In the genomic region with DNA sequence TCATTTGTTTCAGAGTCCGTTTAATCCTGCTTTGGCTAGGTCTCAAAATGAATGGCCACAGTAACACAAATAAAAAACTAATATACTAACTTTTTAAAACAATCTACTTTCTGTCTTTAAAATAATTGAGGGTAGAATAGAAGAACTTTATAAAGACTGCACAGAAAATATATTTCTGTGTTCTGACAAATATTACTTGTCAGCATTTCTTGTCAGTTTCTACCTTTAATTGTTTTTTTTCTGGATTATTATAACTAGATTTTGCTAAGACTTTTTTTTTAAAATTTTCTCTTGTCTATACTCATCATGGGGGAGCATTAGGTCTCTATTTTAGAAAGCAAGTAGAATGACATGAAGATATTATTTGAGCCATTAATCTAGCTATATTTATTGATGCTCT, we compare ENCODE assay signal across 23 cellular contexts.
"Had no signal": no experiment of that assay in that cellular context is flagged by ENCODE, and none has a peak within 500 bp of the region (broad histone marks: within the 10 kb centered on the region; RNA-seq: fewer than 3 reads in every experiment).

No MANE protein-coding gene starts in this region.

- H3K27me3 Mint-ChIP-seq: naive thymus-derived CD4-positive, alpha-beta T cell; stimulated activated naive B cell treated with anti-CD40 and anti-IgM and Interleukin-4, amounts not matched to agents 10 μg/mL and 1 μg/mL and 100 μg/mL, for 72 hours; stimulated activated naive CD8-positive, alpha-beta T cell treated with anti-CD3 and anti-CD28 coated beads, Interleukin-15, amount 100 ng/mL, for 72 hours had no signal

- DNase-seq: cortex of kidney; dorsolateral prefrontal cortex; effector CD8-positive, alpha-beta T cell; foreskin fibroblast; kidney; left cardiac atrium; left ventricle myocardium inferior; lower lobe of right lung; mesendoderm; naive thymus-derived CD4-positive, alpha-beta T cell; nephron progenitor cell; psoas muscle; retina; stimulated activated CD4-positive, alpha-beta T cell treated with anti-CD3 and anti-CD28 coated beads, Interleukin-2, amount 100 ng/mL, for 24 hours; stimulated activated CD4-positive, alpha-beta T cell treated with anti-CD3 and anti-CD28 coated beads, Interleukin-4, amount 100 ng/mL, for 4 hours; stimulated activated naive B cell treated with anti-CD40 and anti-IgM and Interleukin-4, amounts not matched to agents 10 μg/mL and 1 μg/mL and 100 μg/mL, for 72 hours; stimulated activated naive CD8-positive, alpha-beta T cell treated with anti-CD3 and anti-CD28 coated beads, Interleukin-15, amount 100 ng/mL, for 72 hours; testis; upper lobe of right lung had no signal

- H3K27me3 ChIP-seq: dorsolateral prefrontal cortex, esophagus muscularis mucosa, gastroesophageal sphincter, testis, tibial nerve, upper lobe of right lung had no signal

- H3K4me1 ChIP-seq: lower lobe of right lung, testis, tibial nerve had no signal

- ATAC-seq: gastroesophageal sphincter; left cardiac atrium; naive thymus-derived CD4-positive, alpha-beta T cell; psoas muscle; sciatic nerve; stimulated activated naive B cell treated with anti-CD40 and anti-IgM and Interleukin-4, amounts not matched to agents 10 μg/mL and 1 μg/mL and 100 μg/mL, for 72 hours; stimulated activated naive CD8-positive, alpha-beta T cell treated with anti-CD3 and anti-CD28 coated beads, Interleukin-15, amount 100 ng/mL, for 72 hours; upper lobe of right lung had no signal

- H3K4me1 Mint-ChIP-seq: nephron progenitor cell had no signal

- H3K9me3 ChIP-seq: esophagus muscularis mucosa, gastroesophageal sphincter, left ventricle myocardium inferior, lower lobe of right lung, psoas muscle, testis, tibial nerve, upper lobe of right lung had no signal

- H3K27ac ChIP-seq: esophagus muscularis mucosa, gastroesophageal sphincter, left ventricle myocardium inferior, lower lobe of right lung, psoas muscle, testis, tibial nerve, upper lobe of right lung had no signal

- H3K27ac Mint-ChIP-seq: nephron progenitor cell; stimulated activated naive B cell treated with anti-CD40 and anti-IgM and Interleukin-4, amounts not matched to agents 10 μg/mL and 1 μg/mL and 100 μg/mL, for 72 hours; stimulated activated naive CD8-positive, alpha-beta T cell treated with anti-CD3 and anti-CD28 coated beads, Interleukin-15, amount 100 ng/mL, for 72 hours had no signal

- H3K4me3 ChIP-seq: dorsolateral prefrontal cortex, esophagus muscularis mucosa, gastroesophageal sphincter, left ventricle myocardium inferior, lower lobe of right lung, psoas muscle, testis, tibial nerve, upper lobe of right lung had no signal

- H3K9me3 Mint-ChIP-seq: naive thymus-derived CD4-positive, alpha-beta T cell; nephron progenitor cell; stimulated activated naive B cell treated with anti-CD40 and anti-IgM and Interleukin-4, amounts not matched to agents 10 μg/mL and 1 μg/mL and 100 μg/mL, for 72 hours; stimulated activated naive CD8-positive, alpha-beta T cell treated with anti-CD3 and anti-CD28 coated beads, Interleukin-15, amount 100 ng/mL, for 72 hours had no signal

- H3K4me3 Mint-ChIP-seq: naive thymus-derived CD4-positive, alpha-beta T cell; nephron progenitor cell; stimulated activated naive B cell treated with anti-CD40 and anti-IgM and Interleukin-4, amounts not matched to agents 10 μg/mL and 1 μg/mL and 100 μg/mL, for 72 hours; stimulated activated naive CD8-positive, alpha-beta T cell treated with anti-CD3 and anti-CD28 coated beads, Interleukin-15, amount 100 ng/mL, for 72 hours had no signal
